In genomic region chr6:142275146-142276006, GRCh38 we compare ENCODE assay signal across 3 cellular contexts.
TF ChIP-seq lines count a peak whose summit lies in the region.

No MANE protein-coding gene starts in this region.

TF ChIP-seq in A549, 52 proteins besides CTCF, POLR2A, EP300 and RAD21 (continued from another document):
- no peak for TF ChIP-seq CBX8 (IDR thresholded peaks at IDR 0.05)
- no peak for TF ChIP-seq SMC3 (IDR thresholded peaks at IDR 0.05)
- TF ChIP-seq MYC (IDR thresholded peaks at IDR 0.05; ENCODE audit: borderline replicate concordance, low read length), result no peak
- TF ChIP-seq HEYL (CRISPR knock-in tag; IDR thresholded peaks at IDR 0.05), result no peak
- no peak for TF ChIP-seq ZNF302 (CRISPR knock-in tag; IDR thresholded peaks at IDR 0.05)
- no peak for TF ChIP-seq MAZ (IDR thresholded peaks at IDR 0.05; ENCODE audit: borderline replicate concordance, low read depth, low read length)
- TF ChIP-seq MAFK (IDR thresholded peaks at IDR 0.05; ENCODE audit: partially characterized antibody), result no peak
- TF ChIP-seq ZSCAN20 (CRISPR knock-in tag; IDR thresholded peaks at IDR 0.05), result no peak
- TF ChIP-seq, protein P1, sequence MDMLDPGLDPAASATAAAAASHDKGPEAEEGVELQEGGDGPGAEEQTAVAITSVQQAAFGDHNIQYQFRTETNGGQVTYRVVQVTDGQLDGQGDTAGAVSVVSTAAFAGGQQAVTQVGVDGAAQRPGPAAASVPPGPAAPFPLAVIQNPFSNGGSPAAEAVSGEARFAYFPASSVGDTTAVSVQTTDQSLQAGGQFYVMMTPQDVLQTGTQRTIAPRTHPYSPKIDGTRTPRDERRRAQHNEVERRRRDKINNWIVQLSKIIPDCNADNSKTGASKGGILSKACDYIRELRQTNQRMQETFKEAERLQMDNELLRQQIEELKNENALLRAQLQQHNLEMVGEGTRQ (IDR thresholded peaks at IDR 0.05), result no peak
- TF ChIP-seq HES2 (IDR thresholded peaks at IDR 0.05), result no peak
- TF ChIP-seq FOSL2 (IDR thresholded peaks at IDR 0.05), result no peak
- TF ChIP-seq FOSL2 (CRISPR knock-in tag; IDR thresholded peaks at IDR 0.05), result no peak
- TF ChIP-seq HOXA7 (CRISPR knock-in tag; IDR thresholded peaks at IDR 0.05), result no peak

TF ChIP-seq in HCT116, 20 proteins besides CTCF, POLR2A, EP300 and RAD21 (continued from another document):
- TF ChIP-seq, protein P2, sequence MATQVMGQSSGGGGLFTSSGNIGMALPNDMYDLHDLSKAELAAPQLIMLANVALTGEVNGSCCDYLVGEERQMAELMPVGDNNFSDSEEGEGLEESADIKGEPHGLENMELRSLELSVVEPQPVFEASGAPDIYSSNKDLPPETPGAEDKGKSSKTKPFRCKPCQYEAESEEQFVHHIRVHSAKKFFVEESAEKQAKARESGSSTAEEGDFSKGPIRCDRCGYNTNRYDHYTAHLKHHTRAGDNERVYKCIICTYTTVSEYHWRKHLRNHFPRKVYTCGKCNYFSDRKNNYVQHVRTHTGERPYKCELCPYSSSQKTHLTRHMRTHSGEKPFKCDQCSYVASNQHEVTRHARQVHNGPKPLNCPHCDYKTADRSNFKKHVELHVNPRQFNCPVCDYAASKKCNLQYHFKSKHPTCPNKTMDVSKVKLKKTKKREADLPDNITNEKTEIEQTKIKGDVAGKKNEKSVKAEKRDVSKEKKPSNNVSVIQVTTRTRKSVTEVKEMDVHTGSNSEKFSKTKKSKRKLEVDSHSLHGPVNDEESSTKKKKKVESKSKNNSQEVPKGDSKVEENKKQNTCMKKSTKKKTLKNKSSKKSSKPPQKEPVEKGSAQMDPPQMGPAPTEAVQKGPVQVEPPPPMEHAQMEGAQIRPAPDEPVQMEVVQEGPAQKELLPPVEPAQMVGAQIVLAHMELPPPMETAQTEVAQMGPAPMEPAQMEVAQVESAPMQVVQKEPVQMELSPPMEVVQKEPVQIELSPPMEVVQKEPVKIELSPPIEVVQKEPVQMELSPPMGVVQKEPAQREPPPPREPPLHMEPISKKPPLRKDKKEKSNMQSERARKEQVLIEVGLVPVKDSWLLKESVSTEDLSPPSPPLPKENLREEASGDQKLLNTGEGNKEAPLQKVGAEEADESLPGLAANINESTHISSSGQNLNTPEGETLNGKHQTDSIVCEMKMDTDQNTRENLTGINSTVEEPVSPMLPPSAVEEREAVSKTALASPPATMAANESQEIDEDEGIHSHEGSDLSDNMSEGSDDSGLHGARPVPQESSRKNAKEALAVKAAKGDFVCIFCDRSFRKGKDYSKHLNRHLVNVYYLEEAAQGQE (IDR thresholded peaks at IDR 0.05; ENCODE audit: low read depth), result no peak
- no peak for TF ChIP-seq EGR1 (IDR thresholded peaks at IDR 0.05; ENCODE audit: low read depth)
- no peak for TF ChIP-seq MAX (IDR thresholded peaks at IDR 0.05)
- no peak for TF ChIP-seq ZBTB33 (IDR thresholded peaks at IDR 0.05; ENCODE audit: extremely low read depth, insufficient replicate concordance, low read length)
- no peak for TF ChIP-seq ELF1 (IDR thresholded peaks at IDR 0.05; ENCODE audit: borderline replicate concordance, low read depth)
- TF ChIP-seq ZNF274 (IDR thresholded peaks at IDR 0.05; ENCODE audit: low read depth, low read length), result no peak
- no peak for TF ChIP-seq ATF3 (IDR thresholded peaks at IDR 0.05)
- TF ChIP-seq CBX3 (IDR thresholded peaks at IDR 0.05; ENCODE audit: low read depth), result no peak
- TF ChIP-seq ZFX (IDR thresholded peaks at IDR 0.05), result no peak
- TF ChIP-seq TCF7L2 (IDR thresholded peaks at IDR 0.05; ENCODE audit: borderline replicate concordance, extremely low read depth, insufficient read depth, insufficient read length), result no peak
- no peak for TF ChIP-seq POLR2AphosphoS5 (IDR thresholded peaks at IDR 0.05; ENCODE audit: low read depth, low read length)
- no peak for TF ChIP-seq SIN3A (IDR thresholded peaks at IDR 0.05; ENCODE audit: low read depth)
- TF ChIP-seq SP1 (IDR thresholded peaks at IDR 0.05; ENCODE audit: low read depth), result no peak
- no peak for TF ChIP-seq SRF (IDR thresholded peaks at IDR 0.05; ENCODE audit: low read depth)
- TF ChIP-seq EZH2phosphoT487 (IDR thresholded peaks at IDR 0.05; ENCODE audit: borderline replicate concordance), result no peak

TF ChIP-seq in SK-N-SH treated with all-trans-retinoic acid at 6 μM for 48 hours, 23 proteins besides CTCF, POLR2A, EP300 and RAD21 (continued from another document):
- TF ChIP-seq TSHZ2 (CRISPR knock-in tag; IDR thresholded peaks at IDR 0.05), result no peak
- TF ChIP-seq ZFP30 (CRISPR knock-in tag; IDR thresholded peaks at IDR 0.05), result no peak
- TF ChIP-seq ZNF565 (CRISPR knock-in tag; conservative IDR thresholded peaks at IDR 0.05; ENCODE audit: low read depth), result no peak
- TF ChIP-seq TCF4 (CRISPR knock-in tag; IDR thresholded peaks at IDR 0.05; ENCODE audit: borderline replicate concordance), result no peak
- no peak for TF ChIP-seq BACH2 (CRISPR knock-in tag; IDR thresholded peaks at IDR 0.05; ENCODE audit: borderline replicate concordance)
- TF ChIP-seq CSRNP3 (CRISPR knock-in tag; IDR thresholded peaks at IDR 0.05), result no peak
- TF ChIP-seq, protein P3, sequence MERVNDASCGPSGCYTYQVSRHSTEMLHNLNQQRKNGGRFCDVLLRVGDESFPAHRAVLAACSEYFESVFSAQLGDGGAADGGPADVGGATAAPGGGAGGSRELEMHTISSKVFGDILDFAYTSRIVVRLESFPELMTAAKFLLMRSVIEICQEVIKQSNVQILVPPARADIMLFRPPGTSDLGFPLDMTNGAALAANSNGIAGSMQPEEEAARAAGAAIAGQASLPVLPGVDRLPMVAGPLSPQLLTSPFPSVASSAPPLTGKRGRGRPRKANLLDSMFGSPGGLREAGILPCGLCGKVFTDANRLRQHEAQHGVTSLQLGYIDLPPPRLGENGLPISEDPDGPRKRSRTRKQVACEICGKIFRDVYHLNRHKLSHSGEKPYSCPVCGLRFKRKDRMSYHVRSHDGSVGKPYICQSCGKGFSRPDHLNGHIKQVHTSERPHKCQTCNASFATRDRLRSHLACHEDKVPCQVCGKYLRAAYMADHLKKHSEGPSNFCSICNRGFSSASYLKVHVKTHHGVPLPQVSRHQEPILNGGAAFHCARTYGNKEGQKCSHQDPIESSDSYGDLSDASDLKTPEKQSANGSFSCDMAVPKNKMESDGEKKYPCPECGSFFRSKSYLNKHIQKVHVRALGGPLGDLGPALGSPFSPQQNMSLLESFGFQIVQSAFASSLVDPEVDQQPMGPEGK (CRISPR knock-in tag; IDR thresholded peaks at IDR 0.05; ENCODE audit: borderline replicate concordance), result no peak
- no peak for TF ChIP-seq GLIS3 (CRISPR knock-in tag; IDR thresholded peaks at IDR 0.05)
